Comparison of ENCODE assay signal across 17 cellular contexts in genomic region chr2:7029291-7030059, GRCh38.
DNase-seq lines count a peak whose midpoint lies in the region; ATAC-seq, FAIRE-seq and TF ChIP-seq lines count a peak whose summit lies in the region.
"Had no signal": no experiment of that assay in that cellular context is flagged by ENCODE, and none has a peak within 500 bp of the region (broad histone marks: within the 10 kb centered on the region; RNA-seq: fewer than 3 reads in every experiment).

No MANE protein-coding gene starts in this region.

- TF ChIP-seq POLR2A in adrenal gland (IDR thresholded peaks at IDR 0.05) (no peak), HepG2 (IDR thresholded peaks at IDR 0.05; ENCODE audit: insufficient read depth in 1 of 2, low read depth in 2 of 2, low read length in 2 of 2) (no peak)

- H3K36me3 Mint-ChIP-seq in activated naive CD8-positive, alpha-beta T cell, result peaks cover 9% of the 10 kb centered on the region
- H3K36me3 Mint-ChIP-seq in activated naive CD8-positive, alpha-beta T cell treated with anti-CD3 and anti-CD28 coated beads, Interleukin-2, amount 50 U/mL, for 24 hours (ENCODE audit: low read depth), result peaks cover 14% of the 10 kb centered on the region
- H3K36me3 Mint-ChIP-seq: stimulated activated naive B cell treated with anti-CD40 and anti-IgM and Interleukin-4, amounts not matched to agents 10 μg/mL and 1 μg/mL and 100 μg/mL, for 72 hours had no signal

- H2AFZ ChIP-seq in HepG2 (ENCODE audit: low read length), result no peak overlapping the region

- POLR2A ChIA-PET in HepG2 (lab: Yijun Ruan, JAX), result no interaction called here

- no peaks in the 10 kb centered on the region for H3K9me3 Mint-ChIP-seq in activated naive CD8-positive, alpha-beta T cell (ENCODE audit: low read depth)
- no peaks in the 10 kb centered on the region for H3K9me3 Mint-ChIP-seq in activated naive CD8-positive, alpha-beta T cell treated with anti-CD3 and anti-CD28 coated beads, Interleukin-2, amount 50 U/mL, for 24 hours
- H3K9me3 Mint-ChIP-seq: stimulated activated naive B cell treated with anti-CD40 and anti-IgM and Interleukin-4, amounts not matched to agents 10 μg/mL and 1 μg/mL and 100 μg/mL, for 72 hours had no signal

- H3K27ac ChIP-seq in adrenal gland (peak overlapping the region in 3 of 5 donors; percentile 12 to 32 (median 22)), HepG2 (ENCODE audit: extremely low read length, insufficient read depth, low read length) (no peak overlapping the region)
- H3K27ac ChIP-seq: colonic mucosa had no signal

- intact Hi-C loops in adrenal gland (cut with DNase I) (no loop called here), HepG2 (cut with micrococcal nuclease; ENCODE audit: unreplicated experiment) (loop anchor here (2.0 kb wide), 1 partner anchor 109 kb away; no protein-coding TSS in a partner anchor)

- DNase-seq in activated naive CD8-positive, alpha-beta T cell treated with anti-CD3 and anti-CD28 coated beads, Interleukin-2, amount 50 U/mL, for 24 hours, result no peak
- DNase-seq in adrenal gland (peak in 1 of 7 donors; percentile 65), HepG2 (ENCODE audit: low spot score) (peak; percentile 19), superior temporal gyrus (ENCODE audit: extremely low spot score) (peak; percentile 55), NCI-H1092 (lab: John Stamatoyannopoulos, UW) (no peak), NK-92 (lab: John Stamatoyannopoulos, UW; ENCODE audit: unreplicated experiment) (no peak)
- DNase-seq: activated CD4-positive, alpha-beta T cell treated with anti-CD3 and anti-CD28 coated beads, Interleukin-2, amount 50 U/mL, for 4 hours; activated naive CD4-positive, alpha-beta T cell; colonic mucosa; DMS79; mesendoderm; NCI-H226; stimulated activated CD4-positive, alpha-beta T cell treated with anti-CD3 and anti-CD28 coated beads, Interleukin-2, amount 100 ng/mL, for 48 hours; stimulated activated naive B cell treated with anti-CD40 and anti-IgM and Interleukin-4, amounts not matched to agents 10 μg/mL and 1 μg/mL and 100 μg/mL, for 72 hours had no signal

- H3K4me3 ChIP-seq in adrenal gland (no peak overlapping the region), HepG2 (replicated peaks in 1 of 3; ENCODE audit: insufficient read depth in 1 of 3, low read depth in 2 of 3, low read length in 3 of 3) (no peak overlapping the region)
- H3K4me3 ChIP-seq: colonic mucosa had no signal

- no TSS peak for BruUV-seq in HepG2 (replicated peaks; lab: Mats Ljungman, UMichigan)

- no peak overlapping the region for H3K9ac ChIP-seq in HepG2 (ENCODE audit: insufficient read depth, low read depth, low read length)

- peak; percentile 73 for FAIRE-seq in HepG2 (lab: Jason Lieb, UNC)
- FAIRE-seq: GM12892 had no signal

- no peak overlapping the region for H3K4me3 Mint-ChIP-seq in activated naive CD8-positive, alpha-beta T cell
- H3K4me3 Mint-ChIP-seq in activated naive CD8-positive, alpha-beta T cell treated with anti-CD3 and anti-CD28 coated beads, Interleukin-2, amount 50 U/mL, for 24 hours, result no peak overlapping the region
- H3K4me3 Mint-ChIP-seq: stimulated activated naive B cell treated with anti-CD40 and anti-IgM and Interleukin-4, amounts not matched to agents 10 μg/mL and 1 μg/mL and 100 μg/mL, for 72 hours had no signal

- peak in 1 of 6 experiments; percentile 10 for TF ChIP-seq CTCF in adrenal gland (IDR thresholded peaks at IDR 0.05)
- TF ChIP-seq CTCF in HepG2 (CRISPR knock-in tag; IDR thresholded peaks at IDR 0.05), result peak; percentile 67

- no peak for TF ChIP-seq EP300 in HepG2 (IDR thresholded peaks at IDR 0.05; ENCODE audit: low read depth in 2 of 2, low read length in 2 of 2)
- TF ChIP-seq EP300 in HepG2 (CRISPR knock-in tag; IDR thresholded peaks at IDR 0.05; ENCODE audit: borderline replicate concordance), result no peak

- H3K27me3 ChIP-seq in adrenal gland (no peaks in the 10 kb centered on the region), HepG2 (ENCODE audit: control insufficient read depth in 1 of 2, insufficient read depth in 2 of 2, low read length in 2 of 2) (no peaks in the 10 kb centered on the region)
- H3K27me3 ChIP-seq: colonic mucosa had no signal

- WGBS in adrenal gland, 4 donors, result 77 to 88% (median 83%) methylated on average over 9 to 13 of the region's 13 CpGs
- 80% methylated on average over 11 of the region's 13 CpGs for WGBS in HepG2 (ENCODE audit: low lambda C conversion rate)

- no peak for TF ChIP-seq RAD21 in HepG2 (CRISPR knock-in tag; IDR thresholded peaks at IDR 0.05)

- H4K20me1 ChIP-seq in HepG2 (ENCODE audit: insufficient read depth, low read length), result peaks cover 7% of the 10 kb centered on the region; the same call in 1 of the 2 replicates

- H3K4me2 ChIP-seq in HepG2 (ENCODE audit: low read depth, low read length), result no peak overlapping the region

- H3K27ac Mint-ChIP-seq in activated naive CD8-positive, alpha-beta T cell, result peak overlapping the region; percentile 46
- no peak overlapping the region for H3K27ac Mint-ChIP-seq in activated naive CD8-positive, alpha-beta T cell treated with anti-CD3 and anti-CD28 coated beads, Interleukin-2, amount 50 U/mL, for 24 hours
- H3K27ac Mint-ChIP-seq: stimulated activated naive B cell treated with anti-CD40 and anti-IgM and Interleukin-4, amounts not matched to agents 10 μg/mL and 1 μg/mL and 100 μg/mL, for 72 hours had no signal

- CTCF ChIA-PET in HepG2 (lab: Yijun Ruan, JAX; ENCODE audit: low intra/inter-chr PET ratio, low total read pairs), result interaction anchor here (0.9 kb wide), 1 partner anchor 132 kb away, joined by 3 read pairs; no protein-coding TSS in a partner anchor

- H3K4me1 Mint-ChIP-seq in activated naive CD8-positive, alpha-beta T cell (ENCODE audit: low read depth), result peaks cover 3% of the 10 kb centered on the region
- peaks cover 2% of the 10 kb centered on the region for H3K4me1 Mint-ChIP-seq in activated naive CD8-positive, alpha-beta T cell treated with anti-CD3 and anti-CD28 coated beads, Interleukin-2, amount 50 U/mL, for 24 hours

- no peaks in the 10 kb centered on the region for H3K79me2 ChIP-seq in HepG2 (ENCODE audit: insufficient read depth, low read length)

- H3K9me3 ChIP-seq in adrenal gland (replicated peaks in 1 of 3), result no peaks in the 10 kb centered on the region
- H3K9me3 ChIP-seq in HepG2 (ENCODE audit: low read length), result no peaks in the 10 kb centered on the region
- H3K9me3 ChIP-seq: colonic mucosa had no signal

- in situ Hi-C loops in HepG2 (cut with HindIII; ENCODE audit: extremely low pct_ligation_motif_present, low pct_unique_long_range_greater_than_20kb), result no loop called here

- H3K27me3 Mint-ChIP-seq in activated naive CD8-positive, alpha-beta T cell, result no peaks in the 10 kb centered on the region
- H3K27me3 Mint-ChIP-seq in activated naive CD8-positive, alpha-beta T cell treated with anti-CD3 and anti-CD28 coated beads, Interleukin-2, amount 50 U/mL, for 24 hours, result no peaks in the 10 kb centered on the region
- H3K27me3 Mint-ChIP-seq: stimulated activated naive B cell treated with anti-CD40 and anti-IgM and Interleukin-4, amounts not matched to agents 10 μg/mL and 1 μg/mL and 100 μg/mL, for 72 hours had no signal

- H3K36me3 ChIP-seq in adrenal gland (replicated peaks in 1 of 2) (peaks cover 0 to 33% of the 10 kb centered on the region in 2 donors), HepG2 (replicated peaks in 1 of 2; ENCODE audit: control insufficient read depth in 1 of 2, insufficient read depth in 2 of 2, low read length in 2 of 2) (peaks cover 7 to 34% of the 10 kb centered on the region in 2 experiments)
- H3K36me3 ChIP-seq: colonic mucosa had no signal

- ATAC-seq in activated naive CD8-positive, alpha-beta T cell treated with anti-CD3 and anti-CD28 coated beads, Interleukin-2, amount 50 U/mL, for 24 hours, result no peak
- ATAC-seq in HepG2 (peak; percentile 80), HG03469 (IDR thresholded peaks at IDR 0.05; ENCODE audit: unreplicated experiment) (no peak)
- ATAC-seq: stimulated activated naive B cell treated with anti-CD40 and anti-IgM and Interleukin-4, amounts not matched to agents 10 μg/mL and 1 μg/mL and 100 μg/mL, for 72 hours had no signal

- H3K4me1 ChIP-seq in adrenal gland (replicated peaks in 1 of 2) (peaks cover 5 to 62% of the 10 kb centered on the region in 2 donors), HepG2 (ENCODE audit: insufficient read depth, low read length) (peaks cover 37% of the 10 kb centered on the region)

TF ChIP-seq in HepG2, 621 proteins besides CTCF, POLR2A, EP300 and RAD21 (continues in another document):
- TF ChIP-seq RFX3 (CRISPR knock-in tag; IDR thresholded peaks at IDR 0.05), result no peak
- TF ChIP-seq KDM1A (CRISPR knock-in tag; IDR thresholded peaks at IDR 0.05), result no peak
- TF ChIP-seq ZNF792 (CRISPR knock-in tag; IDR thresholded peaks at IDR 0.05), result no peak
- peak; percentile 49 for TF ChIP-seq STAG1 (CRISPR knock-in tag; IDR thresholded peaks at IDR 0.05)
- TF ChIP-seq ZNF574 (CRISPR knock-in tag; IDR thresholded peaks at IDR 0.05), result 0 out of 2 replicates have a peak, but pooled peaks have one; percentile 11
- TF ChIP-seq IKZF1 (IDR thresholded peaks at IDR 0.05), result no peak
- no peak for TF ChIP-seq MED13 (CRISPR knock-in tag; IDR thresholded peaks at IDR 0.05)
- no peak for TF ChIP-seq ZFP36 (IDR thresholded peaks at IDR 0.05; ENCODE audit: borderline replicate concordance, low read depth, low read length, partially characterized antibody)

Comparison
In these comparisons a context has a peak if more than half of its experiments do, and no peak if none do; other contexts are left out.
1. DNase-seq: peak in HepG2 (single experiment) and superior temporal gyrus (single experiment); none in activated naive CD8-positive, alpha-beta T cell treated with anti-CD3 and anti-CD28 coated beads, Interleukin-2, amount 50 U/mL, for 24 hours (single experiment), NCI-H1092 (single experiment) and NK-92 (single experiment).